Comparison of ENCODE assay signal across 12 cellular contexts in genomic region chr16:66207864-66208226, GRCh38.
"Had no signal": no experiment of that assay in that cellular context is flagged by ENCODE, and none has a peak within 500 bp of the region (broad histone marks: within the 10 kb centered on the region; RNA-seq: fewer than 3 reads in every experiment).

No MANE protein-coding gene starts in this region.

- H3K4me3 Mint-ChIP-seq: activated T-cell treated with anti-CD3 and anti-CD28 coated beads, Interleukin-2, amount 50 U/mL, for 72 hours; memory B cell had no signal

- H3K4me1 Mint-ChIP-seq: memory B cell had no signal

- H3K36me3 Mint-ChIP-seq: memory B cell had no signal

- H3K27ac ChIP-seq: prostate gland, right atrium auricular region, transverse colon had no signal

- H3K4me3 ChIP-seq: adrenal gland, prostate gland, right atrium auricular region, transverse colon had no signal

- H3K27me3 ChIP-seq: adrenal gland, right atrium auricular region, transverse colon had no signal

- ATAC-seq: activated CD4-positive, CD25-positive, alpha-beta regulatory T cell treated with anti-CD3 and anti-CD28 coated beads, Interleukin-2, amount 50 U/mL, for 24 hours; activated T-cell treated with anti-CD3 and anti-CD28 coated beads, Interleukin-2, amount 50 U/mL, for 72 hours; stimulated activated naive CD8-positive, alpha-beta T cell treated with anti-CD3 and anti-CD28 coated beads, Interleukin-15, Interleukin-2, amounts not matched to agents 100 U/mL and 50 U/mL, for 24 hours had no signal

- H3K27ac Mint-ChIP-seq: activated T-cell treated with anti-CD3 and anti-CD28 coated beads, Interleukin-2, amount 50 U/mL, for 72 hours; memory B cell had no signal

- H3K9me3 ChIP-seq: adrenal gland, prostate gland, right atrium auricular region, transverse colon had no signal

- H3K36me3 ChIP-seq: adrenal gland, prostate gland, right atrium auricular region, transverse colon had no signal

- DNase-seq: activated CD4-positive, alpha-beta T cell treated with anti-CD3 and anti-CD28 coated beads, Interleukin-2, amount 50 U/mL, for 1 hour; activated effector memory CD4-positive, alpha-beta T cell treated with anti-CD3 and anti-CD28 coated beads, Interleukin-2, amount 50 U/mL, for 16 hours; activated naive CD4-positive, alpha-beta T cell treated with anti-CD3 and anti-CD28 coated beads, Interleukin-2, amount 50 U/mL, for 16 hours; activated T-cell treated with anti-CD3 and anti-CD28 coated beads, Interleukin-2, amount 50 U/mL, for 72 hours; effector CD8-positive, alpha-beta T cell; stimulated activated naive CD8-positive, alpha-beta T cell treated with anti-CD3 and anti-CD28 coated beads, Interleukin-15, Interleukin-2, amounts not matched to agents 100 U/mL and 50 U/mL, for 24 hours; transverse colon had no signal

- H3K4me1 ChIP-seq: adrenal gland, prostate gland, right atrium auricular region had no signal

- H3K9me3 Mint-ChIP-seq: activated T-cell treated with anti-CD3 and anti-CD28 coated beads, Interleukin-2, amount 50 U/mL, for 72 hours; memory B cell had no signal
